ENCODE assay signal across 33 cellular contexts in genomic region chr19:57034544-57034943, GRCh38.
"Had no signal": no experiment of that assay in that cellular context is flagged by ENCODE, and none has a peak within 500 bp of the region (broad histone marks: within the 10 kb centered on the region; RNA-seq: fewer than 3 reads in every experiment).

No MANE protein-coding gene starts in this region.

- H3K36me3 ChIP-seq: MG63 had no signal

- DNase-seq: Karpas-422, Kasumi-1, MG63, MM.1S, MV-4-11, NCI-H1048, NCI-H1092, NCI-H1092 treated with DMSO at 0.1 percent for 48 hours, NCI-H1105, NCI-H1105 treated with DMSO at 0.1 percent for 48 hours, NCI-H1417, NCI-H1417 treated with DMSO at 0.1 percent for 48 hours, NCI-H1436, NCI-H1436 treated with DMSO at 0.1 percent for 48 hours, NCI-H146, NCI-H1694, NCI-H1694 treated with DMSO at 0.1 percent for 48 hours, NCI-H187, NCI-H187 treated with DMSO at 0.1 percent for 48 hours, NCI-H1930, NCI-H2029, NCI-H2029 treated with DMSO at 0.1 percent for 48 hours, NCI-H2081, NCI-H2081 treated with DMSO at 0.1 percent for 48 hours, NCI-H2107, NCI-H2171, NCI-H2171 treated with DMSO at 0.1 percent for 48 hours, NCI-H226, NCI-H345, NCI-H446, NCI-H446 treated with DMSO at 0.1 percent for 48 hours, NCI-H510A, NCI-H510A treated with DMSO at 0.1 percent for 48 hours had no signal

- H3K4me3 ChIP-seq: MG63 had no signal

- H3K9me3 ChIP-seq: MG63 had no signal

- H3K27me3 ChIP-seq: MG63 had no signal
